Comparison of ENCODE assay signal across 10 cellular contexts in genomic region chr12:45987339-45987726, GRCh38. TPM values are rescaled to one million over a fixed set of nuclear protein-coding genes. Genes with fewer than 3 reads are reported as not detected.
DNase-seq lines count a peak whose midpoint lies in the region; ATAC-seq and TF ChIP-seq lines count a peak whose summit lies in the region.
"Had no signal": no experiment of that assay in that cellular context is flagged by ENCODE, and none has a peak within 500 bp of the region (broad histone marks: within the 10 kb centered on the region; RNA-seq: fewer than 3 reads in every experiment).

No MANE protein-coding gene starts in this region.

- H3K36me3 ChIP-seq in right atrium auricular region (peaks cover 4% of the 10 kb centered on the region), brain microvascular endothelial cell (replicated peaks) (no peaks in the 10 kb centered on the region)
- H3K36me3 ChIP-seq: ovary had no signal

- ATAC-seq in Right ventricle myocardium superior (ENCODE audit: poor library complexity) (no peak), WTC11 (no peak), HG03378 (IDR thresholded peaks at IDR 0.05; ENCODE audit: unreplicated experiment) (no peak)

- H3K9me3 Mint-ChIP-seq in WTC11 (peaks cover 3% of the 10 kb centered on the region; the same call in 1 of the 2 replicates), immature natural killer cell (no peaks in the 10 kb centered on the region), type B pancreatic cell (peaks cover 9% of the 10 kb centered on the region)

- H3K27me3 Mint-ChIP-seq in WTC11 (ENCODE audit: low read depth): peaks cover 7% of the 10 kb centered on the region
- peaks cover 18 to 32% (median 28%) of the 10 kb centered on the region in 3 donors for H3K27me3 Mint-ChIP-seq in immature natural killer cell (ENCODE audit: low read depth in 3 of 3)
- H3K27me3 Mint-ChIP-seq in type B pancreatic cell: peaks cover 4% of the 10 kb centered on the region

- DNase-seq in right atrium auricular region (ENCODE audit: low spot score) (no peak), Right ventricle myocardium superior (no peak), WTC11 (ENCODE audit: low spot score) (no peak), immature natural killer cell (no peak), type B pancreatic cell (ENCODE audit: extremely low spot score, unreplicated experiment) (no peak), brain microvascular endothelial cell (no peak)
- no peak for DNase-seq in stimulated activated naive CD4-positive, alpha-beta T cell treated with Interleukin-2 at 50 U/mL for 16 hours (lab: John Stamatoyannopoulos, UW)
- DNase-seq: NCI-H1105, ovary had no signal

- POLR2A ChIA-PET in WTC11 (lab: Charles Lee): no interaction called here

- H3K36me3 Mint-ChIP-seq in WTC11 (peaks cover 21% of the 10 kb centered on the region), immature natural killer cell (peaks cover 0 to 3% (median 0%) of the 10 kb centered on the region in 3 donors), type B pancreatic cell (peaks cover 26% of the 10 kb centered on the region)

- intact Hi-C loops in Right ventricle myocardium superior (cut with DNase I): no loop called here

- H3K27ac Mint-ChIP-seq in WTC11 (peak overlapping the region; percentile 55), immature natural killer cell (peak overlapping the region; percentile 81 to 99 (median 95)), type B pancreatic cell (peak overlapping the region; percentile 64)

- H3K4me3 Mint-ChIP-seq in WTC11: peak overlapping the region; percentile 89
- H3K4me3 Mint-ChIP-seq in immature natural killer cell: peak overlapping the region; percentile 40 to 66 (median 57)
- H3K4me3 Mint-ChIP-seq in type B pancreatic cell: peak overlapping the region; percentile 96

- H3K27ac ChIP-seq in right atrium auricular region: peak overlapping the region; percentile 95 to 99
- no peak overlapping the region for H3K27ac ChIP-seq in brain microvascular endothelial cell
- H3K27ac ChIP-seq: ovary had no signal

- H3K9me3 ChIP-seq in right atrium auricular region: no peaks in the 10 kb centered on the region
- H3K9me3 ChIP-seq: ovary had no signal

- CTCF ChIA-PET in WTC11 (lab: Charles Lee): no interaction called here

- H3K4me1 ChIP-seq in right atrium auricular region: peaks cover 0 to 51% of the 10 kb centered on the region in 2 donors

- H3K4me3 ChIP-seq in right atrium auricular region: no peak overlapping the region
- no peak overlapping the region for H3K4me3 ChIP-seq in brain microvascular endothelial cell (ENCODE audit: low read depth, low read length)

- H3K27me3 ChIP-seq in right atrium auricular region (no peaks in the 10 kb centered on the region), brain microvascular endothelial cell (replicated peaks) (no peaks in the 10 kb centered on the region)
- H3K27me3 ChIP-seq: ovary had no signal

- H3K4me1 Mint-ChIP-seq in WTC11 (peaks cover 36% of the 10 kb centered on the region), immature natural killer cell (peaks cover 85 to 93% of the 10 kb centered on the region in 2 donors), type B pancreatic cell (ENCODE audit: unreplicated experiment) (peaks cover 45% of the 10 kb centered on the region)

- in situ Hi-C loops in brain microvascular endothelial cell (cut with HindIII; ENCODE audit: low pct_ligation_motif_present, low sequenced_read_pairs): no loop called here

- TF ChIP-seq CTCF in right atrium auricular region (IDR thresholded peaks at IDR 0.05) (no peak), WTC11 (IDR thresholded peaks at IDR 0.05) (no peak), type B pancreatic cell (conservative IDR thresholded peaks at IDR 0.05) (no peak), brain microvascular endothelial cell (IDR thresholded peaks at IDR 0.05; ENCODE audit: low read depth, low read length, missing control alignments) (no peak)

TF ChIP-seq in WTC11, 78 proteins besides CTCF, POLR2A, EP300 and RAD21:
- TF ChIP-seq ZNF416 (CRISPR knock-in tag; IDR thresholded peaks at IDR 0.05): no peak

RNA-seq across cellular contexts. Expression of gene SCAF11, which starts 3.0 kb away (rescaled TPM):
- 100 to 1,000 TPM; 114 TPM for total RNA-seq in right atrium auricular region
- 75.3 TPM for total RNA-seq in Right ventricle myocardium superior
- 65.6 to 82.4 TPM (median 72.6 TPM) in 3 replicates for total RNA-seq in WTC11 (2021)
- polyA plus RNA-seq in immature natural killer cell: 100 to 1,000 TPM in 1 of 3 donors, 10 to 100 TPM in 2; 59.5 to 111 (median 61.1) TPM
- total RNA-seq in type B pancreatic cell (ENCODE audit: low replicate concordance): 96.9 and 107 TPM in 2 replicates
